In genomic region chr7:151299940-151300665, GRCh38 we compare ENCODE assay signal across 17 cellular contexts. TPM values are rescaled to one million over a fixed set of nuclear protein-coding genes. Genes with fewer than 3 reads are reported as not detected.
DNase-seq lines count a peak whose midpoint lies in the region; ATAC-seq and TF ChIP-seq lines count a peak whose summit lies in the region.
"Had no signal": no experiment of that assay in that cellular context is flagged by ENCODE, and none has a peak within 500 bp of the region (broad histone marks: within the 10 kb centered on the region; RNA-seq: fewer than 3 reads in every experiment).

No MANE protein-coding gene starts in this region.

- H3K4me1 Mint-ChIP-seq in osteocyte (ENCODE audit: unreplicated experiment), result peaks cover 10% of the 10 kb centered on the region
- peaks cover 5 to 8% (median 6%) of the 10 kb centered on the region in 3 donors for H3K4me1 Mint-ChIP-seq in CD8-positive, alpha-beta memory T cell

- no peak for TF ChIP-seq CTCF in coronary artery (IDR thresholded peaks at IDR 0.05)
- TF ChIP-seq CTCF in osteocyte (IDR thresholded peaks at IDR 0.05), result no peak
- no peak for TF ChIP-seq CTCF in thyroid gland (IDR thresholded peaks at IDR 0.05)

- intact Hi-C loops in cardiac septum (cut with DNase I), result loop anchor here (5.0 kb wide), 1 partner anchor 128 kb away; no protein-coding TSS in a partner anchor
- intact Hi-C loops in left cardiac atrium (cut with DNase I), result loop anchor here (5.0 kb wide), 3 partner anchors 53 to 173 kb away; partner anchors contain the start of gene SMARCD3 (in 2 of the 2)
- intact Hi-C loops in thyroid gland (cut with DNase I), result loop anchor here (10.0 kb wide), 1 partner anchor 125 kb away; no protein-coding TSS in a partner anchor

- POLR2A ChIA-PET in CD8-positive, alpha-beta memory T cell (lab: Charles Lee), result no interaction called here

- peaks cover 33% of the 10 kb centered on the region for H3K27me3 Mint-ChIP-seq in osteocyte (ENCODE audit: unreplicated experiment)
- H3K27me3 Mint-ChIP-seq in CD8-positive, alpha-beta memory T cell, result peaks cover 30 to 35% of the 10 kb centered on the region in 2 donors

- no peak overlapping the region for H3K4me3 Mint-ChIP-seq in osteocyte (ENCODE audit: unreplicated experiment)
- no peak overlapping the region for H3K4me3 Mint-ChIP-seq in CD8-positive, alpha-beta memory T cell
- H3K4me3 Mint-ChIP-seq: CD4-positive, CD25-positive, alpha-beta regulatory T cell; GM23338 had no signal

- no peaks in the 10 kb centered on the region for H3K9me3 ChIP-seq in CD8-positive, alpha-beta memory T cell (ENCODE audit: low read length)
- no peaks in the 10 kb centered on the region for H3K9me3 ChIP-seq in thyroid gland

- H3K4me3 ChIP-seq in coronary artery (no peak overlapping the region), thyroid gland (replicated peaks in 1 of 3) (no peak overlapping the region)
- no peak overlapping the region for H3K4me3 ChIP-seq in CD8-positive, alpha-beta memory T cell (ENCODE audit: low read length)
- H3K4me3 ChIP-seq: BLaER1 treated with 17β-estradiol and CSF1 and Interleukin-3, amounts not matched to agents 10 nM and 100 nM; GM12878; GM23338; HAP-1 had no signal

- H3K4me1 ChIP-seq in CD8-positive, alpha-beta memory T cell (ENCODE audit: insufficient read depth, low read length), result peaks cover 4% of the 10 kb centered on the region
- H3K4me1 ChIP-seq in thyroid gland, result peaks cover 3 to 9% of the 10 kb centered on the region in 2 donors

- CTCF ChIA-PET in CD8-positive, alpha-beta memory T cell (lab: Charles Lee), result no interaction called here

- H3K36me3 ChIP-seq in CD8-positive, alpha-beta memory T cell (ENCODE audit: insufficient read depth, low read length), result no peaks in the 10 kb centered on the region
- no peaks in the 10 kb centered on the region for H3K36me3 ChIP-seq in thyroid gland
- H3K36me3 ChIP-seq: BLaER1 treated with 17β-estradiol and CSF1 and Interleukin-3, amounts not matched to agents 10 nM and 100 nM; HAP-1 had no signal

- H3K27ac ChIP-seq in coronary artery, result no peak overlapping the region
- H3K27ac ChIP-seq in CD8-positive, alpha-beta memory T cell (ENCODE audit: low read depth, low read length), result no peak overlapping the region
- no peak overlapping the region for H3K27ac ChIP-seq in thyroid gland
- H3K27ac ChIP-seq: BLaER1 treated with 17β-estradiol and CSF1 and Interleukin-3, amounts not matched to agents 10 nM and 100 nM; HL-60 had no signal

- no peak overlapping the region for H3K27ac Mint-ChIP-seq in osteocyte (ENCODE audit: unreplicated experiment)
- H3K27ac Mint-ChIP-seq in CD8-positive, alpha-beta memory T cell, result peak overlapping the region in 1 of 8 donors; percentile 58
- H3K27ac Mint-ChIP-seq: CD4-positive, CD25-positive, alpha-beta regulatory T cell; GM23338 had no signal

- TF ChIP-seq POLR2A in thyroid gland (IDR thresholded peaks at IDR 0.05), result no peak

- peaks cover 4% of the 10 kb centered on the region for H3K9me3 Mint-ChIP-seq in osteocyte (ENCODE audit: unreplicated experiment)
- H3K9me3 Mint-ChIP-seq in CD8-positive, alpha-beta memory T cell, result peaks cover 6 to 8% (median 7%) of the 10 kb centered on the region in 5 donors

- no peak for ATAC-seq in left cardiac atrium
- ATAC-seq: GM12878, GM23338 had no signal

- 90 to 91% methylated on average over 7 of the region's 7 CpGs for WGBS in thyroid gland, 2 donors

- peaks cover 4% of the 10 kb centered on the region for H3K27me3 ChIP-seq in CD8-positive, alpha-beta memory T cell (ENCODE audit: insufficient read depth, low read length, poor library complexity, severe bottlenecking)
- no peaks in the 10 kb centered on the region for H3K27me3 ChIP-seq in thyroid gland

- no peaks in the 10 kb centered on the region for H3K36me3 Mint-ChIP-seq in osteocyte (ENCODE audit: unreplicated experiment)
- H3K36me3 Mint-ChIP-seq in CD8-positive, alpha-beta memory T cell, result peaks cover 0 to 9% (median 1%) of the 10 kb centered on the region in 3 donors
- H3K36me3 Mint-ChIP-seq: CD4-positive, CD25-positive, alpha-beta regulatory T cell had no signal

- DNase-seq in cardiac septum (ENCODE audit: low spot score) (peak; percentile 54), left cardiac atrium (no peak), coronary artery (ENCODE audit: low spot score) (peak; percentile 24), osteocyte (ENCODE audit: extremely low spot score, unreplicated experiment) (peak; percentile 59), thyroid gland (no peak)
- no peak for DNase-seq in CD8-positive, alpha-beta memory T cell
- no peak for DNase-seq in stimulated activated CD4-positive, alpha-beta T cell treated with anti-CD3 and anti-CD28 coated beads, Interleukin-4, amount 100 ng/mL, for 24 hours
- DNase-seq: 8988T; ACHN; CD4-positive, CD25-positive, alpha-beta regulatory T cell; DMS79; KG1 had no signal

RNA-seq across cellular contexts. Expression of gene NUB1, which starts 41.5 kb away (rescaled TPM):
- total RNA-seq in cardiac septum (32.6 TPM), left cardiac atrium (10 to 100 TPM; 30.6 to 37.3 TPM), osteocyte (61.7 and 63.0 TPM in 2 replicates), thyroid gland (10 to 100 TPM; 56.9 to 75.5 (median 71.4) TPM)
- 10 to 100 TPM; 39.1 to 46.1 TPM for total RNA-seq in CD8-positive, alpha-beta memory T cell
- polyA plus RNA-seq in CD8-positive, alpha-beta memory T cell, result 82.6 TPM

RNA-seq across cellular contexts. Expression of gene SMARCD3, which starts 51.6 kb away (rescaled TPM):
- total RNA-seq in cardiac septum, result 112 TPM
- total RNA-seq in left cardiac atrium, result 100 to 1,000 TPM in 1 of 2 donors, 10 to 100 TPM in 1; 95.5 to 107 TPM
- 88.7 and 96.9 TPM in 2 replicates for total RNA-seq in osteocyte
- 1 to 10 TPM; 1.8 to 2.1 TPM for total RNA-seq in CD8-positive, alpha-beta memory T cell
- polyA plus RNA-seq in CD8-positive, alpha-beta memory T cell, result 5.7 TPM
- total RNA-seq in thyroid gland, result 10 to 100 TPM; 42.2 to 56.7 (median 47.2) TPM

Comparison
In these comparisons a context has a peak if more than half of its experiments do, and no peak if none do; other contexts are left out.
1. DNase-seq: peak in cardiac septum (single experiment), coronary artery (single experiment) and osteocyte (single experiment); none in left cardiac atrium (single experiment), CD8-positive, alpha-beta memory T cell (0 of 5), thyroid gland (0 of 2) and stimulated activated CD4-positive, alpha-beta T cell treated with anti-CD3 and anti-CD28 coated beads, Interleukin-4, amount 100 ng/mL, for 24 hours (single experiment).
2. RNA of gene SMARCD3, which starts 51.6 kb away (total RNA-seq): 112 TPM in cardiac septum (single experiment), 95.5 to 107 TPM in left cardiac atrium, 88.7 to 96.9 TPM in osteocyte and 42.2 to 56.7 TPM in thyroid gland; 1.8 to 2.1 TPM in CD8-positive, alpha-beta memory T cell; every median in the first group is over 10 times any median in the second.